In the genomic region with DNA sequence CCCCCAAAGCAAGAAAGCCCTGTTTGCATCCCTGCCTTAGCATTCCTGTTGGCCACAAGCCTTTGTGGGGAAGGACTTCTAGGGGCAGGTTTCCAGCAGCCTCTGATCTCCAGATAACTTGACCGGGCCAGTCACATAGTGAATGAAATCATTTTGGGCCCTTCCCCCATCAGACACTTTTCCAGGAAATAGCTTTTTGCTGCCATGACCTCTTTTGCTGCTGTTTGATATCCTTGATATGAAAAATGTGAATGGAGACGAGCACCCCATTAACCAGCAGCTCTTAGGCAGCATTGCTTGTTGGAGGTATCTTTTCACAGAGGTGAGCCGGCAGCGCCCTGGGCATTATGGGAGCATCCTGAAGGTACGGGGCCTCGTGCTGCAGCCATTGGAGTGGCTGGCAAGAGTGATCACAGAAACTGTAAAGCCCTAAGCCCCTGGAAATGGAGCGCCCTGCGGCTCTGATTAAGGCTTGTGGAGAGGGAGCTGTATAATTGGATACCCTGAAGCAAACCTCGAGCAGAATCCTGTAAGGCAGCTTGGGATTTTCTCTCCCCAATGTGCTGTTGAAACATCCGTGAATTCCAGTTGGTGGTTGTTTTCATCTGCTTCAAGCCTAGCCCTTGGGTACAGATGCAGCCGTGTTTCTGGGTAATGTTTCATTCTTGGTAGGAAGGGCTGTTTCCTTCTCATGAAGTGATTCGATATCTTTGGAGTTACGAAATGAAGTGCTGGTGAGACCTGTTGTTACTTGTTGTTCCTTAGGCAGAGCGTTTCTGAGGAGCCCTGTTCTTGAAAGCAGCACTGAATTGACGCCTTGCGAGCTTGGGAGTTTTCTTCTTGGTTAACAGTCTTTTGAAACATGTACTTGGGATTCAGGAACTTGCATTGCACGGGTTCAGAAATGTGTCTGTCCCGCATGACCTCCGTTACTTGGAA, we compare ENCODE assay signal across 8 cellular contexts.
DNase-seq lines count a peak whose midpoint lies in the region; ATAC-seq and TF ChIP-seq lines count a peak whose summit lies in the region.

No MANE protein-coding gene starts in this region.

- peak overlapping the region; percentile 13 for H3K9ac ChIP-seq in smooth muscle cell (ENCODE audit: low read depth)

- no peaks in the 10 kb centered on the region for H3K36me3 ChIP-seq in GM23338 (ENCODE audit: insufficient read depth)
- H3K36me3 ChIP-seq in smooth muscle cell (ENCODE audit: low read depth), result no peaks in the 10 kb centered on the region

- H2AFZ ChIP-seq in GM23338, result peak overlapping the region; percentile 85
- H2AFZ ChIP-seq in smooth muscle cell (ENCODE audit: low read depth), result no peak overlapping the region

- H3K79me2 ChIP-seq in GM23338 (replicated peaks; ENCODE audit: insufficient read depth), result no peaks in the 10 kb centered on the region
- H3K79me2 ChIP-seq in smooth muscle cell (ENCODE audit: low read depth), result no peaks in the 10 kb centered on the region

- no peak overlapping the region for H3K4me3 ChIP-seq in GM23338
- no peak overlapping the region for H3K4me3 ChIP-seq in smooth muscle cell

- H3K27me3 ChIP-seq in GM23338 (ENCODE audit: insufficient read depth) (no peaks in the 10 kb centered on the region), smooth muscle cell (ENCODE audit: low read depth) (no peaks in the 10 kb centered on the region)

- H4K20me1 ChIP-seq in GM23338 (replicated peaks; ENCODE audit: insufficient read depth), result no peaks in the 10 kb centered on the region
- H4K20me1 ChIP-seq in smooth muscle cell (ENCODE audit: low read depth), result no peaks in the 10 kb centered on the region

- H3K36me3 Mint-ChIP-seq in GM23338 (ENCODE audit: low read depth), result 0 out of 3 replicates have a peak, but pooled peaks cover 3% of the 10 kb centered on the region
- H3K36me3 Mint-ChIP-seq in activated T-helper 17 cell treated with anti-CD3 and anti-CD28 coated beads, Interleukin-2, amount 50 U/mL, for 72 hours (ENCODE audit: low read depth), result no peaks in the 10 kb centered on the region

- H3K4me3 Mint-ChIP-seq in GM23338, result no peak overlapping the region
- H3K4me3 Mint-ChIP-seq in activated T-helper 17 cell treated with anti-CD3 and anti-CD28 coated beads, Interleukin-2, amount 50 U/mL, for 72 hours, result no peak overlapping the region

- peaks cover 3% of the 10 kb centered on the region; the same call in 1 of the 3 replicates for H3K9me3 Mint-ChIP-seq in GM23338
- no peaks in the 10 kb centered on the region for H3K9me3 Mint-ChIP-seq in activated T-helper 17 cell treated with anti-CD3 and anti-CD28 coated beads, Interleukin-2, amount 50 U/mL, for 72 hours

- H3F3A ChIP-seq in GM23338 (replicated peaks; ENCODE audit: low read depth) (no peaks in the 10 kb centered on the region), smooth muscle cell (ENCODE audit: low read depth) (peaks cover 16% of the 10 kb centered on the region)

- H3K4me1 ChIP-seq in GM23338 (ENCODE audit: insufficient read depth) (0 out of 2 replicates have a peak, but pooled peaks cover 4% of the 10 kb centered on the region), smooth muscle cell (ENCODE audit: low read depth) (peaks cover 4% of the 10 kb centered on the region)

- peak; percentile 83 for ATAC-seq in GM23338
- no peak for ATAC-seq in GM21528 (IDR thresholded peaks at IDR 0.05; ENCODE audit: low FRiP score, unreplicated experiment)
- ATAC-seq in GM18498 (IDR thresholded peaks at IDR 0.05; ENCODE audit: unreplicated experiment), result no peak
- ATAC-seq in activated T-helper 17 cell treated with anti-CD3 and anti-CD28 coated beads, Interleukin-2, amount 50 U/mL, for 72 hours (replicated peaks), result no peak

- peaks cover 4% of the 10 kb centered on the region for H3K27me3 Mint-ChIP-seq in GM23338 (ENCODE audit: insufficient read depth, low read depth, poor library complexity)
- H3K27me3 Mint-ChIP-seq in activated T-helper 17 cell treated with anti-CD3 and anti-CD28 coated beads, Interleukin-2, amount 50 U/mL, for 72 hours, result no peaks in the 10 kb centered on the region

- H3K4me1 Mint-ChIP-seq in GM23338, result peaks cover 17% of the 10 kb centered on the region
- peaks cover 8% of the 10 kb centered on the region for H3K4me1 Mint-ChIP-seq in activated T-helper 17 cell treated with anti-CD3 and anti-CD28 coated beads, Interleukin-2, amount 50 U/mL, for 72 hours

- H3K27ac Mint-ChIP-seq in GM23338, result no peak overlapping the region
- no peak overlapping the region for H3K27ac Mint-ChIP-seq in activated T-helper 17 cell treated with anti-CD3 and anti-CD28 coated beads, Interleukin-2, amount 50 U/mL, for 72 hours

- peaks cover 29% of the 10 kb centered on the region for H3K9me2 ChIP-seq in GM23338 (ENCODE audit: insufficient read depth)

- WGBS in smooth muscle cell (ENCODE audit: low lambda C conversion rate), result 37% methylated on average over 19 of the region's 19 CpGs

- TF ChIP-seq CTCF in GM23338 (conservative IDR thresholded peaks at IDR 0.05; ENCODE audit: low read depth in 2 of 2) (no peak), smooth muscle cell (IDR thresholded peaks at IDR 0.05; ENCODE audit: borderline replicate concordance, insufficient read depth, poor library complexity, severe bottlenecking) (no peak), GM10266 (IDR thresholded peaks at IDR 0.05; ENCODE audit: control insufficient read depth, insufficient read depth, low read depth, missing control alignments) (no peak)

- peak; percentile 32 for DNase-seq in GM23338 (ENCODE audit: low spot score)
- DNase-seq in SK-N-DZ (ENCODE audit: low spot score), result peak; percentile 40
- DNase-seq in fibroblast of the conjunctiva (ENCODE audit: low read depth), result peak; percentile 64
- no peak for DNase-seq in smooth muscle cell (lab: John Stamatoyannopoulos, UW; ENCODE audit: unreplicated experiment)
- no peak for DNase-seq in GM10266 (ENCODE audit: extremely low spot score)

- H3K27ac ChIP-seq in GM23338 (ENCODE audit: low read depth) (no peak overlapping the region), smooth muscle cell (ENCODE audit: low read depth) (peak overlapping the region; percentile 78)

- H3K4me2 ChIP-seq in GM23338 (no peak overlapping the region), smooth muscle cell (peak overlapping the region; percentile 68)

- H3K9me3 ChIP-seq in smooth muscle cell (replicated peaks; ENCODE audit: low read depth), result no peaks in the 10 kb centered on the region

TF ChIP-seq in GM23338, 12 proteins besides CTCF, POLR2A, EP300 and RAD21:
- TF ChIP-seq POLR2AphosphoS5 (IDR thresholded peaks at IDR 0.05; ENCODE audit: low read depth) (no peak), EZH2 (IDR thresholded peaks at IDR 0.05; ENCODE audit: low read depth, unreplicated experiment) (no peak)
- TF ChIP-seq, protein P1, sequence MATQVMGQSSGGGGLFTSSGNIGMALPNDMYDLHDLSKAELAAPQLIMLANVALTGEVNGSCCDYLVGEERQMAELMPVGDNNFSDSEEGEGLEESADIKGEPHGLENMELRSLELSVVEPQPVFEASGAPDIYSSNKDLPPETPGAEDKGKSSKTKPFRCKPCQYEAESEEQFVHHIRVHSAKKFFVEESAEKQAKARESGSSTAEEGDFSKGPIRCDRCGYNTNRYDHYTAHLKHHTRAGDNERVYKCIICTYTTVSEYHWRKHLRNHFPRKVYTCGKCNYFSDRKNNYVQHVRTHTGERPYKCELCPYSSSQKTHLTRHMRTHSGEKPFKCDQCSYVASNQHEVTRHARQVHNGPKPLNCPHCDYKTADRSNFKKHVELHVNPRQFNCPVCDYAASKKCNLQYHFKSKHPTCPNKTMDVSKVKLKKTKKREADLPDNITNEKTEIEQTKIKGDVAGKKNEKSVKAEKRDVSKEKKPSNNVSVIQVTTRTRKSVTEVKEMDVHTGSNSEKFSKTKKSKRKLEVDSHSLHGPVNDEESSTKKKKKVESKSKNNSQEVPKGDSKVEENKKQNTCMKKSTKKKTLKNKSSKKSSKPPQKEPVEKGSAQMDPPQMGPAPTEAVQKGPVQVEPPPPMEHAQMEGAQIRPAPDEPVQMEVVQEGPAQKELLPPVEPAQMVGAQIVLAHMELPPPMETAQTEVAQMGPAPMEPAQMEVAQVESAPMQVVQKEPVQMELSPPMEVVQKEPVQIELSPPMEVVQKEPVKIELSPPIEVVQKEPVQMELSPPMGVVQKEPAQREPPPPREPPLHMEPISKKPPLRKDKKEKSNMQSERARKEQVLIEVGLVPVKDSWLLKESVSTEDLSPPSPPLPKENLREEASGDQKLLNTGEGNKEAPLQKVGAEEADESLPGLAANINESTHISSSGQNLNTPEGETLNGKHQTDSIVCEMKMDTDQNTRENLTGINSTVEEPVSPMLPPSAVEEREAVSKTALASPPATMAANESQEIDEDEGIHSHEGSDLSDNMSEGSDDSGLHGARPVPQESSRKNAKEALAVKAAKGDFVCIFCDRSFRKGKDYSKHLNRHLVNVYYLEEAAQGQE (IDR thresholded peaks at IDR 0.05; ENCODE audit: unreplicated experiment), result no peak

Comparison
In these comparisons a context has a peak if more than half of its experiments do, and no peak if none do; other contexts are left out.
1. DNase-seq: peak in GM23338 (single experiment), SK-N-DZ (single experiment) and fibroblast of the conjunctiva (single experiment); none in smooth muscle cell (single experiment) and GM10266 (single experiment).